Comparison of ENCODE assay signal across 8 cellular contexts in the genomic region with DNA sequence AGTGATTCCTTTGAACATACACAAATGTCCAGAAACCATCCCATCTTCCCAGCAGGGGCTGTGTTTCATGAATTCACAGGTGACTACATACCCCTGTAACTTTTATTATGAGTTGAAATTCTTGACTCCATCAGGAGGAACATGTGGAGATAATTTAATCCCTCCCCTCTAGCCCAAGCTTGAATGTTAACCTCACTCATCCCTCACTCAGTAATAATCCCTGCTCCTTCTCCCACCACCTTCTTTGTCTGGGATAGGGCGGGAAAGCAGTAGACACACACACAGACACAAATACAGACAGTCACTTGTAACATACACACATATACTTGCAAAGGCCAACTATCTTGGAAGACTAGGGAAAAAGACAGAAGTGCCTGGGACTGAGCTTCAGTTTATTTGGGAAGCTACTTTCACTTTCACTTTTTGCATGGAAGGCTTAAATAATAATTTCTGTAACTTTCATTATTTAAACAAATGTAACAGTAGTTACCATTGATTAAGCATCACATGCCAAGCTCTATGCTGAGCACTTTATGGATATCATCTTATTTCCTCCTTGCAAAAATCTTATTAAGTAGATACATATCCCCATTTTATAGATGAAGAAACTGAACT. TPM values are rescaled to one million over a fixed set of nuclear protein-coding genes. Genes with fewer than 3 reads are reported as not detected.
A peak's percentile ranks its signal among the peaks of the same experiment; 100 is the strongest.
DNase-seq lines count a peak whose midpoint lies in the region; ATAC-seq and TF ChIP-seq lines count a peak whose summit lies in the region.

No MANE protein-coding gene starts in this region.

- H3K36me3 Mint-ChIP-seq in WTC11: peaks cover 55% of the 10 kb centered on the region

- H3K9ac ChIP-seq in HCT116 (ENCODE audit: low read length) (peak overlapping the region; percentile 41), iPS-20b (ENCODE audit: low read depth, low read length) (no peak overlapping the region; the same call in 1 of the 2 replicates), smooth muscle cell (ENCODE audit: low read depth) (no peak overlapping the region)

- CTCF ChIA-PET in HCT116 (lab: Charles Lee) (no interaction called here), WTC11 (lab: Charles Lee) (interaction anchor here (0.8 to 2.3 kb wide), 2 partner anchors 10 to 44 kb away, joined by 3 to 8 read pairs; no protein-coding TSS in a partner anchor)

- TF ChIP-seq RAD21 in HCT116 (IDR thresholded peaks at IDR 0.05; ENCODE audit: low read depth): no peak

- peak overlapping the region; percentile 29 to 51 for H3K4me3 ChIP-seq in HCT116 (replicated peaks in 1 of 2; ENCODE audit: low read depth in 1 of 2, low read length in 2 of 2)
- H3K4me3 ChIP-seq in iPS-20b (ENCODE audit: low read length): peak overlapping the region; percentile 33; the same call in 1 of the 2 replicates
- peak overlapping the region; percentile 26 for H3K4me3 ChIP-seq in smooth muscle cell

- RAD21 ChIA-PET in HCT116 (lab: Charles Lee; ENCODE audit: low non-redundant PET in 1 of 2, low total read pairs in 2 of 2, uncharacterized antibody in 2 of 2, unreplicated experiment in 2 of 2): no interaction called here

- H3K79me2 ChIP-seq in HCT116 (ENCODE audit: insufficient read depth, low read length) (no peaks in the 10 kb centered on the region), smooth muscle cell (ENCODE audit: low read depth) (peaks cover 28% of the 10 kb centered on the region)

- no peaks in the 10 kb centered on the region for H3K9me3 Mint-ChIP-seq in WTC11

- H3K27me3 Mint-ChIP-seq in WTC11 (ENCODE audit: low read depth): no peaks in the 10 kb centered on the region

- H2AFZ ChIP-seq in HCT116 (ENCODE audit: low read depth, low read length, poor library complexity, severe bottlenecking) (no peak overlapping the region), smooth muscle cell (ENCODE audit: low read depth) (no peak overlapping the region)

- BruUV-seq in HCT116 (replicated peaks; lab: Mats Ljungman, UMichigan): no TSS peak

- TF ChIP-seq POLR2A in HCT116 (IDR thresholded peaks at IDR 0.05; ENCODE audit: borderline replicate concordance, extremely low read depth, insufficient read depth, insufficient read length): no peak

- H4K20me1 ChIP-seq in HCT116 (ENCODE audit: insufficient read depth): no peaks in the 10 kb centered on the region
- H4K20me1 ChIP-seq in smooth muscle cell (ENCODE audit: low read depth): peaks cover 35% of the 10 kb centered on the region

- H3K4me1 ChIP-seq in HCT116 (ENCODE audit: control insufficient read depth in 1 of 2, insufficient read depth in 2 of 2, low read length in 2 of 2) (peaks cover 0 to 18% of the 10 kb centered on the region in 2 experiments; a peak in 1 of 4 replicates), iPS-20b (ENCODE audit: insufficient read depth, low read length) (peaks cover 15% of the 10 kb centered on the region), smooth muscle cell (ENCODE audit: low read depth) (peaks cover 37% of the 10 kb centered on the region)

- no peaks in the 10 kb centered on the region for H3F3A ChIP-seq in smooth muscle cell (ENCODE audit: low read depth)

- POLR2A ChIA-PET in HCT116 (lab: Charles Lee): no interaction called here
- POLR2A ChIA-PET in WTC11 (lab: Charles Lee): no interaction called here

- TF ChIP-seq CTCF in HCT116 (IDR thresholded peaks at IDR 0.05 in 2 of 3, conservative IDR thresholded peaks at IDR 0.05 in 1 of 3; ENCODE audit: borderline replicate concordance in 1 of 3, insufficient read depth in 1 of 3, low read depth in 2 of 3, low read length in 2 of 3) (no peak), WTC11 (IDR thresholded peaks at IDR 0.05) (no peak), smooth muscle cell (IDR thresholded peaks at IDR 0.05; ENCODE audit: borderline replicate concordance, insufficient read depth, poor library complexity, severe bottlenecking) (no peak)

- H3K27ac ChIP-seq in HCT116 (ENCODE audit: low read depth, low read length) (no peak overlapping the region), iPS-20b (ENCODE audit: low read length) (no peak overlapping the region), smooth muscle cell (ENCODE audit: low read depth) (no peak overlapping the region), caudate nucleus (ENCODE audit: low read depth, low read length) (no peak overlapping the region)

- DNase-seq in HCT116 (ENCODE audit: low read depth, low spot score) (no peak), WTC11 (ENCODE audit: low spot score) (no peak), smooth muscle cell (lab: John Stamatoyannopoulos, UW; ENCODE audit: unreplicated experiment) (no peak), caudate nucleus (lab: John Stamatoyannopoulos, UW) (no peak), NOMO-1 (lab: John Stamatoyannopoulos, UW; ENCODE audit: unreplicated experiment in 2 of 2) (no peak), Ammon's horn (ENCODE audit: low spot score) (no peak)

- H3K27me3 ChIP-seq in HCT116 (ENCODE audit: insufficient read depth, low read length): no peaks in the 10 kb centered on the region
- no peaks in the 10 kb centered on the region for H3K27me3 ChIP-seq in iPS-20b (ENCODE audit: insufficient read depth, low read length)
- H3K27me3 ChIP-seq in smooth muscle cell (ENCODE audit: low read depth): no peaks in the 10 kb centered on the region

- H3K4me1 Mint-ChIP-seq in WTC11: peaks cover 63% of the 10 kb centered on the region

- peak overlapping the region; percentile 58 for H3K4me3 Mint-ChIP-seq in WTC11

- H3K27ac Mint-ChIP-seq in WTC11: peak overlapping the region; percentile 93

- H3K36me3 ChIP-seq in HCT116 (ENCODE audit: control insufficient read depth in 1 of 2, insufficient read depth in 2 of 2, low read length in 2 of 2) (no peaks in the 10 kb centered on the region), iPS-20b (ENCODE audit: insufficient read depth, low read depth, low read length) (peaks cover 64% of the 10 kb centered on the region), smooth muscle cell (ENCODE audit: low read depth) (no peaks in the 10 kb centered on the region)

- no peaks in the 10 kb centered on the region for H3K9me3 ChIP-seq in HCT116 (ENCODE audit: control insufficient read depth in 1 of 2, insufficient read depth in 1 of 2, low read depth in 1 of 2, low read length in 2 of 2)
- no peaks in the 10 kb centered on the region for H3K9me3 ChIP-seq in iPS-20b (ENCODE audit: insufficient read depth, low read depth, low read length)
- no peaks in the 10 kb centered on the region for H3K9me3 ChIP-seq in smooth muscle cell (replicated peaks; ENCODE audit: low read depth)

- 94% methylated on average over 1 of the region's 1 CpG for WGBS in smooth muscle cell (ENCODE audit: low lambda C conversion rate)

- H3K4me2 ChIP-seq in HCT116 (ENCODE audit: low read length) (peak overlapping the region; percentile 73), smooth muscle cell (peak overlapping the region; percentile 61)

- H3K9me2 ChIP-seq in HCT116 (ENCODE audit: insufficient read depth): no peaks in the 10 kb centered on the region

- ATAC-seq in HCT116 (peak; percentile 30; the same call in 1 of the 2 replicates), WTC11 (peak; percentile 14; the same call in 1 of the 2 replicates), HG02852 (IDR thresholded peaks at IDR 0.05; ENCODE audit: unreplicated experiment) (no peak)

- intact Hi-C loops in HCT116 (cut with micrococcal nuclease): no loop called here

TF ChIP-seq in HCT116, 20 proteins besides CTCF, POLR2A, EP300 and RAD21 (continues in another document):
- TF ChIP-seq TCF7L2 (IDR thresholded peaks at IDR 0.05; ENCODE audit: borderline replicate concordance, extremely low read depth, insufficient read depth, insufficient read length): no peak
- TF ChIP-seq ELF1 (IDR thresholded peaks at IDR 0.05; ENCODE audit: borderline replicate concordance, low read depth): no peak
- no peak for TF ChIP-seq CBX3 (IDR thresholded peaks at IDR 0.05; ENCODE audit: low read depth)
- no peak for TF ChIP-seq ZNF274 (IDR thresholded peaks at IDR 0.05; ENCODE audit: low read depth, low read length)
- TF ChIP-seq, protein P1, sequence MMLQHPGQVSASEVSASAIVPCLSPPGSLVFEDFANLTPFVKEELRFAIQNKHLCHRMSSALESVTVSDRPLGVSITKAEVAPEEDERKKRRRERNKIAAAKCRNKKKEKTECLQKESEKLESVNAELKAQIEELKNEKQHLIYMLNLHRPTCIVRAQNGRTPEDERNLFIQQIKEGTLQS (IDR thresholded peaks at IDR 0.05): no peak
- no peak for TF ChIP-seq CEBPB (IDR thresholded peaks at IDR 0.05; ENCODE audit: low read depth)
- TF ChIP-seq ZFX (IDR thresholded peaks at IDR 0.05): no peak
- TF ChIP-seq SRF (IDR thresholded peaks at IDR 0.05; ENCODE audit: low read depth): no peak

TF ChIP-seq in WTC11, 78 proteins besides CTCF, POLR2A, EP300 and RAD21 (continues in another document):
- TF ChIP-seq CBFB (CRISPR knock-in tag; IDR thresholded peaks at IDR 0.05; ENCODE audit: low read depth) (no peak), ARID4B (CRISPR knock-in tag; IDR thresholded peaks at IDR 0.05; ENCODE audit: borderline replicate concordance) (no peak)

RNA-seq across cellular contexts. Expression of gene AASS, which starts 7.3 kb away (rescaled TPM):
- total RNA-seq in HCT116 (2021; ENCODE audit: unreplicated experiment): 5.1 TPM
- polyA plus RNA-seq in HCT116 (2012): 1.7 and 1.9 TPM in 2 replicates
- 308 to 349 TPM (median 340 TPM) in 3 replicates for total RNA-seq in WTC11 (2021)
- total RNA-seq in smooth muscle cell: 22.8 and 23.8 TPM in 2 replicates
- polyA plus RNA-seq in smooth muscle cell: 6.8 and 9.8 TPM in 2 replicates

Comparison
In these comparisons a context has a peak if more than half of its experiments do, and no peak if none do; other contexts are left out.
1. RNA of gene AASS, which starts 7.3 kb away (total RNA-seq): 308 to 349 TPM in WTC11; 22.8 to 23.8 TPM in smooth muscle cell and 5.1 TPM in HCT116 (single experiment); every median in the first group is over 10 times any median in the second.
2. Peak in every context shown above with its lines, with median percentiles within 50 percentile points of each other: H3K4me3 ChIP-seq.